Comparison of ENCODE assay signal across 8 cellular contexts in genomic region chr1:99972066-99972465, GRCh38. TPM values are rescaled to one million over a fixed set of nuclear protein-coding genes. Genes with fewer than 3 reads are reported as not detected.
DNase-seq lines count a peak whose midpoint lies in the region; ATAC-seq and TF ChIP-seq lines count a peak whose summit lies in the region.
"Not testable (repeated sequence)": the region's sequence is repeated elsewhere in the genome, so short reads cannot be mapped to it uniquely, and the experiment has no call there.

No MANE protein-coding gene starts in this region.

- peak overlapping the region in 1 of 7 donors; percentile 91 for H3K27ac Mint-ChIP-seq in CD4-positive, alpha-beta memory T cell
- not testable (repeated sequence) for H3K27ac Mint-ChIP-seq in activated CD4-positive, alpha-beta T cell treated with anti-CD3 and anti-CD28 coated beads, Interleukin-2, amount 10 ng/mL, durations not matched to agents 7 days and 5 days; activated naive CD8-positive, alpha-beta T cell treated with anti-CD3 and anti-CD28 coated beads for 36 hours; stimulated activated effector memory CD8-positive, alpha-beta T cell treated with anti-CD3 and anti-CD28 coated beads, Interleukin-12 subunit alpha, Interleukin-12 subunit beta, amount 100 ng/mL, for 72 hours
- H3K27ac Mint-ChIP-seq in effector memory CD8-positive, alpha-beta T cell: peak overlapping the region; percentile 11 to 26
- H3K27ac Mint-ChIP-seq in naive B cell: peak overlapping the region in 1 of 6 donors; percentile 87

- not testable (repeated sequence) for H3K27me3 ChIP-seq in CD4-positive, alpha-beta memory T cell (ENCODE audit: insufficient read depth, low read length); PC-9 (ENCODE audit: insufficient read depth, low read depth)

- peaks cover 34% of the 10 kb centered on the region for H3K4me1 ChIP-seq in CD4-positive, alpha-beta memory T cell (ENCODE audit: insufficient read depth, low read length)
- H3K4me1 ChIP-seq in HEK293 (ENCODE audit: control insufficient read depth, insufficient read depth, low read length): not testable (repeated sequence)
- peaks cover 31% of the 10 kb centered on the region for H3K4me1 ChIP-seq in PC-9 (replicated peaks; ENCODE audit: insufficient read depth)

- H3K27ac ChIP-seq in CD4-positive, alpha-beta memory T cell (ENCODE audit: low read depth, low read length); HEK293 (ENCODE audit: extremely low read depth, low read depth, low read length); PC-9: not testable (repeated sequence)

- H3F3A ChIP-seq in PC-9 (ENCODE audit: insufficient read depth, low read depth): not testable (repeated sequence)

- POLR2A ChIA-PET in CD4-positive, alpha-beta memory T cell (lab: Charles Lee; ENCODE audit: partially characterized antibody); HEK293 (lab: Yijun Ruan, JAX); activated CD4-positive, alpha-beta T cell treated with anti-CD3 and anti-CD28 coated beads, Interleukin-2, amount 10 ng/mL, durations not matched to agents 7 days and 5 days (lab: Charles Lee): not testable (repeated sequence)
- POLR2A ChIA-PET in PC-9 (lab: Charles Lee; ENCODE audit: unreplicated experiment): interaction anchor here (0.6 kb wide), 1 partner anchor 57 kb away, joined by 6 read pairs; no protein-coding TSS in a partner anchor

- DNase-seq in CD4-positive, alpha-beta memory T cell; PC-9; activated CD4-positive, alpha-beta T cell treated with anti-CD3 and anti-CD28 coated beads, Interleukin-2, amount 10 ng/mL, durations not matched to agents 7 days and 5 days; activated naive CD8-positive, alpha-beta T cell treated with anti-CD3 and anti-CD28 coated beads for 36 hours; effector memory CD8-positive, alpha-beta T cell; naive B cell; stimulated activated effector memory CD8-positive, alpha-beta T cell treated with anti-CD3 and anti-CD28 coated beads, Interleukin-12 subunit alpha, Interleukin-12 subunit beta, amount 100 ng/mL, for 72 hours (ENCODE audit: low spot score in 2 of 2): not testable (repeated sequence)

- not testable (repeated sequence) for H3K4me3 ChIP-seq in CD4-positive, alpha-beta memory T cell (ENCODE audit: low read length in 2 of 2); HEK293 (ENCODE audit: low read depth, low read length); PC-9

- peak overlapping the region in 6 of 8 donors; percentile 32 to 65 (median 56) for H3K4me3 Mint-ChIP-seq in CD4-positive, alpha-beta memory T cell
- H3K4me3 Mint-ChIP-seq in activated CD4-positive, alpha-beta T cell treated with anti-CD3 and anti-CD28 coated beads, Interleukin-2, amount 10 ng/mL, durations not matched to agents 7 days and 5 days: peak overlapping the region; percentile 30
- peak overlapping the region; percentile 42 for H3K4me3 Mint-ChIP-seq in activated naive CD8-positive, alpha-beta T cell treated with anti-CD3 and anti-CD28 coated beads for 36 hours
- H3K4me3 Mint-ChIP-seq in effector memory CD8-positive, alpha-beta T cell: peak overlapping the region; percentile 65 to 66
- H3K4me3 Mint-ChIP-seq in naive B cell: peak overlapping the region in 5 of 8 donors; percentile 4 to 99 (median 77)
- peak overlapping the region; percentile 97 for H3K4me3 Mint-ChIP-seq in stimulated activated effector memory CD8-positive, alpha-beta T cell treated with anti-CD3 and anti-CD28 coated beads, Interleukin-12 subunit alpha, Interleukin-12 subunit beta, amount 100 ng/mL, for 72 hours

- not testable (repeated sequence) for H3K36me3 ChIP-seq in CD4-positive, alpha-beta memory T cell (ENCODE audit: insufficient read depth, low read length); PC-9 (ENCODE audit: low read depth)
- peaks cover 11 to 17% of the 10 kb centered on the region in 2 experiments for H3K36me3 ChIP-seq in HEK293 (ENCODE audit: control insufficient read depth in 2 of 2, insufficient read depth in 1 of 2, low read length in 2 of 2)

- H4K20me1 ChIP-seq in PC-9 (ENCODE audit: insufficient read depth): not testable (repeated sequence)

- H3K4me2 ChIP-seq in PC-9: peak overlapping the region; percentile 93; the same call in 1 of the 2 replicates

- not testable (repeated sequence) for H3K27me3 Mint-ChIP-seq in CD4-positive, alpha-beta memory T cell; activated CD4-positive, alpha-beta T cell treated with anti-CD3 and anti-CD28 coated beads, Interleukin-2, amount 10 ng/mL, durations not matched to agents 7 days and 5 days; activated naive CD8-positive, alpha-beta T cell treated with anti-CD3 and anti-CD28 coated beads for 36 hours; effector memory CD8-positive, alpha-beta T cell; naive B cell

- H3K9me3 Mint-ChIP-seq in CD4-positive, alpha-beta memory T cell; activated CD4-positive, alpha-beta T cell treated with anti-CD3 and anti-CD28 coated beads, Interleukin-2, amount 10 ng/mL, durations not matched to agents 7 days and 5 days; activated naive CD8-positive, alpha-beta T cell treated with anti-CD3 and anti-CD28 coated beads for 36 hours; effector memory CD8-positive, alpha-beta T cell; naive B cell; stimulated activated effector memory CD8-positive, alpha-beta T cell treated with anti-CD3 and anti-CD28 coated beads, Interleukin-12 subunit alpha, Interleukin-12 subunit beta, amount 100 ng/mL, for 72 hours: not testable (repeated sequence)

- ATAC-seq in effector memory CD8-positive, alpha-beta T cell (replicated peaks); naive B cell (ENCODE audit: low read depth in 2 of 2); stimulated activated effector memory CD8-positive, alpha-beta T cell treated with anti-CD3 and anti-CD28 coated beads, Interleukin-12 subunit alpha, Interleukin-12 subunit beta, amount 100 ng/mL, for 72 hours: not testable (repeated sequence)

- intact Hi-C loops in CD4-positive, alpha-beta memory T cell (cut with micrococcal nuclease); PC-9 (cut with micrococcal nuclease; ENCODE audit: unreplicated experiment): not testable (repeated sequence)

- not testable (repeated sequence) for BruUV-seq in PC-9 (replicated peaks; lab: Mats Ljungman, UMichigan)

- CTCF ChIA-PET in CD4-positive, alpha-beta memory T cell (lab: Charles Lee; ENCODE audit: partially characterized antibody); HEK293 (lab: Yijun Ruan, JAX); PC-9 (lab: Charles Lee): not testable (repeated sequence)
- CTCF ChIA-PET in activated CD4-positive, alpha-beta T cell treated with anti-CD3 and anti-CD28 coated beads, Interleukin-2, amount 10 ng/mL, durations not matched to agents 7 days and 5 days (lab: Charles Lee): interaction anchor here (0.7 kb wide), 2 partner anchors 52 to 1601 kb away, joined by 3 read pairs; no protein-coding TSS in a partner anchor

- H3K79me2 ChIP-seq in PC-9 (ENCODE audit: low read depth): peaks cover 59% of the 10 kb centered on the region

- H3K36me3 Mint-ChIP-seq in CD4-positive, alpha-beta memory T cell: peaks cover 13 to 26% of the 10 kb centered on the region in 2 donors
- H3K36me3 Mint-ChIP-seq in activated CD4-positive, alpha-beta T cell treated with anti-CD3 and anti-CD28 coated beads, Interleukin-2, amount 10 ng/mL, durations not matched to agents 7 days and 5 days (ENCODE audit: low read depth); activated naive CD8-positive, alpha-beta T cell treated with anti-CD3 and anti-CD28 coated beads for 36 hours; naive B cell: not testable (repeated sequence)
- H3K36me3 Mint-ChIP-seq in effector memory CD8-positive, alpha-beta T cell (ENCODE audit: insufficient read depth): peaks cover 24% of the 10 kb centered on the region
- H3K36me3 Mint-ChIP-seq in stimulated activated effector memory CD8-positive, alpha-beta T cell treated with anti-CD3 and anti-CD28 coated beads, Interleukin-12 subunit alpha, Interleukin-12 subunit beta, amount 100 ng/mL, for 72 hours: peaks cover 41% of the 10 kb centered on the region

- not testable (repeated sequence) for H3K9me3 ChIP-seq in CD4-positive, alpha-beta memory T cell (ENCODE audit: control insufficient read depth in 1 of 2, low read length in 2 of 2); HEK293 (ENCODE audit: control insufficient read depth, insufficient read depth, low read depth, low read length); PC-9 (ENCODE audit: insufficient read depth, low read depth)

- peaks cover 20 to 52% (median 39%) of the 10 kb centered on the region in 4 donors for H3K4me1 Mint-ChIP-seq in CD4-positive, alpha-beta memory T cell
- H3K4me1 Mint-ChIP-seq in activated CD4-positive, alpha-beta T cell treated with anti-CD3 and anti-CD28 coated beads, Interleukin-2, amount 10 ng/mL, durations not matched to agents 7 days and 5 days: peaks cover 37% of the 10 kb centered on the region
- peaks cover 21% of the 10 kb centered on the region for H3K4me1 Mint-ChIP-seq in activated naive CD8-positive, alpha-beta T cell treated with anti-CD3 and anti-CD28 coated beads for 36 hours
- peaks cover 25 to 33% of the 10 kb centered on the region in 2 donors for H3K4me1 Mint-ChIP-seq in effector memory CD8-positive, alpha-beta T cell (ENCODE audit: low read depth in 2 of 2)
- peaks cover 15 to 41% (median 21%) of the 10 kb centered on the region in 3 donors for H3K4me1 Mint-ChIP-seq in naive B cell
- H3K4me1 Mint-ChIP-seq in stimulated activated effector memory CD8-positive, alpha-beta T cell treated with anti-CD3 and anti-CD28 coated beads, Interleukin-12 subunit alpha, Interleukin-12 subunit beta, amount 100 ng/mL, for 72 hours: peaks cover 26% of the 10 kb centered on the region

- not testable (repeated sequence) for H3K9me2 ChIP-seq in PC-9 (ENCODE audit: insufficient read depth)

- not testable (repeated sequence) for TF ChIP-seq CTCF in HEK293 (tag by site-specific recombination; IDR thresholded peaks at IDR 0.05); PC-9 (conservative IDR thresholded peaks at IDR 0.05)

- H2AFZ ChIP-seq in PC-9: not testable (repeated sequence)

RNA-seq across cellular contexts. Expression of gene SLC35A3, which starts 2.3 kb away (rescaled TPM):
- 10 to 100 TPM; 26.6 to 31.5 TPM for total RNA-seq in CD4-positive, alpha-beta memory T cell
- polyA plus RNA-seq in CD4-positive, alpha-beta memory T cell: 10 to 100 TPM in 1 of 2 donors, 1 to 10 TPM in 1; 9.0 to 10.3 TPM
- 22.9 and 23.5 TPM in 2 replicates for total RNA-seq in PC-9 (2021)
- total RNA-seq in activated CD4-positive, alpha-beta T cell treated with anti-CD3 and anti-CD28 coated beads, Interleukin-2, amount 10 ng/mL, durations not matched to agents 7 days and 5 days: 10 to 100 TPM; 15.9 to 16.9 TPM
- 10 to 100 TPM; 14.0 to 15.8 TPM for total RNA-seq in activated naive CD8-positive, alpha-beta T cell treated with anti-CD3 and anti-CD28 coated beads for 36 hours
- 10 to 100 TPM in 4 of 6 donors, 1 to 10 TPM in 2; 5.1 to 17.4 (median 12.0) TPM for polyA plus RNA-seq in naive B cell (ENCODE audit: low read depth in 6 of 6)

Comparison
In these comparisons a context has a peak if more than half of its experiments do, and no peak if none do; other contexts are left out.
1. H3K4me3 Mint-ChIP-seq: peak in every context shown above with its lines; median percentile 97 in stimulated activated effector memory CD8-positive, alpha-beta T cell treated with anti-CD3 and anti-CD28 coated beads, Interleukin-12 subunit alpha, Interleukin-12 subunit beta, amount 100 ng/mL, for 72 hours; 77 in naive B cell; 66 in effector memory CD8-positive, alpha-beta T cell; 56 in CD4-positive, alpha-beta memory T cell; 42 in activated naive CD8-positive, alpha-beta T cell treated with anti-CD3 and anti-CD28 coated beads for 36 hours; 30 in activated CD4-positive, alpha-beta T cell treated with anti-CD3 and anti-CD28 coated beads, Interleukin-2, amount 10 ng/mL, durations not matched to agents 7 days and 5 days.